In genomic region chr2:54561795-54562592, GRCh38 we compare ENCODE assay signal across 1 cellular context.
TF ChIP-seq lines count a peak whose summit lies in the region.

No MANE protein-coding gene starts in this region.

TF ChIP-seq in WTC11, 78 proteins besides CTCF, POLR2A, EP300 and RAD21 (continued from another document):
- TF ChIP-seq TP53 (CRISPR knock-in tag; IDR thresholded peaks at IDR 0.05), result no peak
- no peak for TF ChIP-seq JUN (CRISPR knock-in tag; IDR thresholded peaks at IDR 0.05)
- no peak for TF ChIP-seq ZNF423 (CRISPR knock-in tag; IDR thresholded peaks at IDR 0.05)
TF ChIP-seq in WTC11: peak in this region for 0.
